ENCODE assay signal across 1 cellular context in genomic region chr12:112167728-112168525, GRCh38.
TF ChIP-seq lines count a peak whose summit lies in the region.

No MANE protein-coding gene starts in this region.

TF ChIP-seq in HepG2, 621 proteins besides CTCF, POLR2A, EP300 and RAD21:
- no peak for TF ChIP-seq PRPF4 (IDR thresholded peaks at IDR 0.05; ENCODE audit: low read depth, low read length, poor library complexity, severe bottlenecking)
- peak; percentile 65 for TF ChIP-seq AGO2 (optimal IDR thresholded peaks at IDR 0.05; ENCODE audit: low read depth, low read length)
